ENCODE assay signal across 8 cellular contexts in the genomic region with DNA sequence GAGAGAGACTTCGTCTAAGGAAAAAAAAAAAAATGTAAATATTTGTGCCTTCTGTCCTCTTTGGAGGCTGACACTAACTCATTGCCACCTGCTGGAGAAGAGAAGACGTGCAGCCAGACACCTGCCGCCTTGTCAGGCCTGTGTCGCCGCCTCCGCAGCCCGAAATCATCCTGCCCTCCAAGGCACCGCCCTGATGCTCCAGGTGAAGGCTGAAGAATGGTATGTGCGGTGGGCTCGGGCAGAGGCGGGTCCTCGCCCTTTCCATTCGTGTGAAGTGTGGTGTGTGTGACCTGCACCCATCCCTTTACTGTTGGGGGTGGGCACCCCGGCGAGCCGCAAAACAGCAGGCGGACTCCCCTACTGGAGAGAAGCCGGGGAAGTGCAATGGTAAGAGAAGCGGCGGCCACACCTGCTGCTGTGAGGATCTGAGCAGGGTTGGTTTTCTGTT.
A peak's percentile ranks its signal among the peaks of the same experiment; 100 is the strongest.
DNase-seq lines count a peak whose midpoint lies in the region; ATAC-seq and TF ChIP-seq lines count a peak whose summit lies in the region.

No MANE protein-coding gene starts in this region.

- peaks cover 16% of the 10 kb centered on the region for H3K4me1 Mint-ChIP-seq in Calu3 (ENCODE audit: low read depth, unreplicated experiment)
- no peaks in the 10 kb centered on the region for H3K4me1 Mint-ChIP-seq in activated CD4-positive, alpha-beta T cell treated with anti-CD3 and anti-CD28 coated beads for 36 hours
- peaks cover 4% of the 10 kb centered on the region for H3K4me1 Mint-ChIP-seq in chondrocyte (ENCODE audit: low read depth)

- POLR2A ChIA-PET in activated CD4-positive, alpha-beta T cell treated with anti-CD3 and anti-CD28 coated beads for 36 hours (lab: Charles Lee): interaction anchor here (0.6 kb wide), 1 partner anchor 13 kb away, joined by 4 read pairs; no protein-coding TSS in a partner anchor

- H3K36me3 Mint-ChIP-seq in Calu3 (ENCODE audit: insufficient read depth, unreplicated experiment) (no peaks in the 10 kb centered on the region), chondrocyte (ENCODE audit: low read depth) (no peaks in the 10 kb centered on the region)
- no peaks in the 10 kb centered on the region for H3K36me3 Mint-ChIP-seq in activated CD4-positive, alpha-beta T cell treated with anti-CD3 and anti-CD28 coated beads for 36 hours (ENCODE audit: low read depth)

- no peak overlapping the region for H3K4me3 Mint-ChIP-seq in Calu3 (ENCODE audit: low read depth, unreplicated experiment)
- H3K4me3 Mint-ChIP-seq in activated CD4-positive, alpha-beta T cell treated with anti-CD3 and anti-CD28 coated beads for 36 hours: peak overlapping the region; percentile 53
- peak overlapping the region; percentile 50 for H3K4me3 Mint-ChIP-seq in chondrocyte (ENCODE audit: unreplicated experiment)

- ATAC-seq in activated CD4-positive, alpha-beta T cell treated with anti-CD3 and anti-CD28 coated beads for 36 hours: peak; percentile 100
- peak; percentile 89 for ATAC-seq in left lobe of liver

- H3K27me3 Mint-ChIP-seq in Calu3 (ENCODE audit: unreplicated experiment): no peaks in the 10 kb centered on the region
- H3K27me3 Mint-ChIP-seq in activated CD4-positive, alpha-beta T cell treated with anti-CD3 and anti-CD28 coated beads for 36 hours: no peaks in the 10 kb centered on the region
- H3K27me3 Mint-ChIP-seq in chondrocyte (ENCODE audit: low read depth): peaks cover 3% of the 10 kb centered on the region

- H3K27ac Mint-ChIP-seq in Calu3 (ENCODE audit: unreplicated experiment) (no peak overlapping the region), chondrocyte (ENCODE audit: unreplicated experiment) (no peak overlapping the region)
- no peak overlapping the region for H3K27ac Mint-ChIP-seq in activated CD4-positive, alpha-beta T cell treated with anti-CD3 and anti-CD28 coated beads for 36 hours

- TF ChIP-seq CTCF in Calu3 (IDR thresholded peaks at IDR 0.05; ENCODE audit: unreplicated experiment) (peak; percentile 70), chondrocyte (IDR thresholded peaks at IDR 0.05) (peak; percentile 82)

- BruUV-seq in Calu3 (replicated peaks; lab: Mats Ljungman, UMichigan): no TSS peak

- intact Hi-C loops in Calu3 (cut with micrococcal nuclease; ENCODE audit: unreplicated experiment): loop anchor here (10.0 kb wide), 1 partner anchor 119 kb away; no protein-coding TSS in a partner anchor
- intact Hi-C loops in activated CD4-positive, alpha-beta T cell treated with anti-CD3 and anti-CD28 coated beads for 36 hours (cut with DNase I, micrococcal nuclease): loop anchor here in 1 of 2 experiments (1.0 kb wide), 1 partner anchor 367 kb away; no protein-coding TSS in a partner anchor

- peak; percentile 80 for DNase-seq in Calu3
- peak; percentile 57 for DNase-seq in H4 (ENCODE audit: low spot score)
- peak; percentile 85 for DNase-seq in NCI-H146 treated with DMSO at 0.1 percent for 48 hours (lab: John Stamatoyannopoulos, UW; ENCODE audit: unreplicated experiment)
- peak; percentile 85 for DNase-seq in activated CD4-positive, alpha-beta T cell treated with anti-CD3 and anti-CD28 coated beads for 36 hours
- no peak for DNase-seq in chondrocyte (ENCODE audit: low spot score)
- peak; percentile 53 for DNase-seq in left lobe of liver (ENCODE audit: low spot score)
- peak; percentile 58 to 62 (median 59) for DNase-seq in stimulated activated CD4-positive, alpha-beta T cell treated with anti-CD3 and anti-CD28 coated beads, TNF-alpha, amount 100 ng/mL, for 48 hours (ENCODE audit: low read depth in 3 of 3)
- no peak for DNase-seq in foreskin melanocyte

- H3K9me3 Mint-ChIP-seq in Calu3 (ENCODE audit: low read depth, unreplicated experiment) (no peaks in the 10 kb centered on the region), chondrocyte (ENCODE audit: low read depth) (no peaks in the 10 kb centered on the region)
- no peaks in the 10 kb centered on the region for H3K9me3 Mint-ChIP-seq in activated CD4-positive, alpha-beta T cell treated with anti-CD3 and anti-CD28 coated beads for 36 hours (ENCODE audit: low read depth)

- CTCF ChIA-PET in Calu3 (lab: Charles Lee): interaction anchor here (0.7 kb wide), 1 partner anchor 1942 kb away, joined by 5 read pairs; no protein-coding TSS in a partner anchor
- CTCF ChIA-PET in activated CD4-positive, alpha-beta T cell treated with anti-CD3 and anti-CD28 coated beads for 36 hours (lab: Charles Lee): interaction anchor here (0.7 to 1.2 kb wide), 2 partner anchors 19 to 66 kb away, joined by 3 to 4 read pairs; no protein-coding TSS in a partner anchor

Comparison
In these comparisons a context has a peak if more than half of its experiments do, and no peak if none do; other contexts are left out.
1. DNase-seq: peak in Calu3 (single experiment), H4 (single experiment), NCI-H146 treated with DMSO at 0.1 percent for 48 hours (single experiment), activated CD4-positive, alpha-beta T cell treated with anti-CD3 and anti-CD28 coated beads for 36 hours (single experiment), left lobe of liver (single experiment) and stimulated activated CD4-positive, alpha-beta T cell treated with anti-CD3 and anti-CD28 coated beads, TNF-alpha, amount 100 ng/mL, for 48 hours (3 of 3); none in chondrocyte (single experiment) and foreskin melanocyte (single experiment).